In the genomic region with DNA sequence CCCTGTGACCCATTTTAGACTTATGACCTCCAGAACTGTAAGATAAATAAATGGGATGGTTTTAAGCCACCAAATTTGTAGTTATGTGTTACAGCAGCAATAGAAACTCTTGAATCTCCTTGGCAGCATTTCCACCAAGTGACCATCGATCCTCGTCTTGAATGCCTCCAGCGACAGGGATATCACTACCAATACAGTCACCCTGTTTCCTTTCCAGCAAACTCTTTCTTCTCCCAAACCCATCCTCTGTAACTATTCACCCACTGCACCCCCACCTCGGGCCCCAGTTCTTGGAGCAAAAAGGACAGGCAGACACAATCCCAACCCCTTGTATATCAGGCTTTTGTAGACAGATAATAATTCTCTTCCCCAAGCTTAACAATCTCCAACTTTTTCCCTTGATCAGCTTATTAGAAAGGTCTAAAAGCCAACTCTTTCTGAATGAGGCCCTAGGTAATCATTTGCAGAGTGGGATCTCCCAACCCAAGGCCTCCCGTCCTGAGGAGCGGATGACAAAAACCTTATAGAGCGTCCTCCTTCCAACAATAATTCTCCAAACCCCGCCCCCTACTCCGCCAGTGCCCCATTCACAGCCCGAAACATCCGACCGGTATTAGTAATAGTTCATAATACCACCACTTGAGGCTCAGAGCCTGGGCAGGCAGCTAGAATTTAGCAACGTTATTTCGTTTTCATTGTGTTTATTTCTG, we compare ENCODE assay signal across 8 cellular contexts. TPM values are rescaled to one million over a fixed set of nuclear protein-coding genes. Genes with fewer than 3 reads are reported as not detected.
DNase-seq lines count a peak whose midpoint lies in the region; ATAC-seq, FAIRE-seq and TF ChIP-seq lines count a peak whose summit lies in the region.

No MANE protein-coding gene starts in this region.

- POLR2A ChIA-PET in PC-9 (lab: Charles Lee; ENCODE audit: unreplicated experiment), result interaction anchor here (0.7 kb wide), 1 partner anchor 19 kb away, joined by 8 read pairs; no protein-coding TSS in a partner anchor
- POLR2A ChIA-PET in naive thymus-derived CD4-positive, alpha-beta T cell (lab: Charles Lee), result interaction anchor here (0.8 to 3.3 kb wide), 7 partner anchors 15 to 133 kb away, joined by 3 to 33 read pairs (median 8); partner anchors contain the start of genes ARL2BP and PLLP

- peak; percentile 94 for FAIRE-seq in GM19239 (lab: Jason Lieb, UNC)

- H3K27me3 ChIP-seq in PC-9 (ENCODE audit: insufficient read depth, low read depth), result no peaks in the 10 kb centered on the region
- H3K27me3 ChIP-seq in endocrine pancreas (ENCODE audit: control insufficient read depth, insufficient read depth, low read length), result no peaks in the 10 kb centered on the region
- H3K27me3 ChIP-seq in naive thymus-derived CD4-positive, alpha-beta T cell (ENCODE audit: control insufficient read depth in 2 of 2, insufficient read depth in 2 of 2, low read length in 2 of 2), result no peaks in the 10 kb centered on the region

- intact Hi-C loops in PC-9 (cut with micrococcal nuclease; ENCODE audit: unreplicated experiment), result loop anchor here (10.0 kb wide), 1 partner anchor 314 kb away; the partner anchor contains the start of gene NLRC5
- intact Hi-C loops in naive thymus-derived CD4-positive, alpha-beta T cell (cut with micrococcal nuclease), result loop anchor here in 1 of 2 donors (1.0 kb wide), 1 partner anchor 10 kb away; no protein-coding TSS in a partner anchor

- H3K36me3 Mint-ChIP-seq in naive thymus-derived CD4-positive, alpha-beta T cell, result no peaks in the 10 kb centered on the region

- H3K4me3 ChIP-seq in PC-9 (peak overlapping the region; percentile 64), endocrine pancreas (ENCODE audit: control insufficient read depth, insufficient read depth, low read length) (peak overlapping the region; percentile 64)
- peak overlapping the region; percentile 65 for H3K4me3 ChIP-seq in naive thymus-derived CD4-positive, alpha-beta T cell (ENCODE audit: low read length)

- H3K4me1 ChIP-seq in PC-9 (replicated peaks; ENCODE audit: insufficient read depth) (peaks cover 18% of the 10 kb centered on the region), endocrine pancreas (ENCODE audit: control insufficient read depth, insufficient read depth, low read length) (no peaks in the 10 kb centered on the region)
- H3K4me1 ChIP-seq in naive thymus-derived CD4-positive, alpha-beta T cell (ENCODE audit: control insufficient read depth in 2 of 2, insufficient read depth in 2 of 2, low read length in 2 of 2), result peaks cover 11 to 25% of the 10 kb centered on the region in 2 donors

- no peak for TF ChIP-seq POLR2A in erythroblast (IDR thresholded peaks at IDR 0.05; ENCODE audit: low read length)

- H3K9me2 ChIP-seq in PC-9 (ENCODE audit: insufficient read depth), result no peaks in the 10 kb centered on the region

- H3K9ac ChIP-seq in endocrine pancreas (ENCODE audit: control insufficient read depth, insufficient read depth, low read length), result no peak overlapping the region

- H2AFZ ChIP-seq in PC-9, result peak overlapping the region; percentile 64

- H3K9me3 Mint-ChIP-seq in naive thymus-derived CD4-positive, alpha-beta T cell, result no peaks in the 10 kb centered on the region

- peak overlapping the region; percentile 73 for H3K4me2 ChIP-seq in PC-9

- no peak overlapping the region for H3K4me3 Mint-ChIP-seq in naive thymus-derived CD4-positive, alpha-beta T cell

- CTCF ChIA-PET in PC-9 (lab: Charles Lee), result interaction anchor here (0.9 kb wide), 1 partner anchor 33 kb away, joined by 3 read pairs; no protein-coding TSS in a partner anchor
- CTCF ChIA-PET in naive thymus-derived CD4-positive, alpha-beta T cell (lab: Charles Lee), result interaction anchor here (0.9 to 7.8 kb wide), 7 partner anchors 8 to 223 kb away, joined by 3 to 83 read pairs (median 6); partner anchors contain the start of genes CIAPIN1 and COQ9

- no peaks in the 10 kb centered on the region for H3K9me3 ChIP-seq in PC-9 (ENCODE audit: insufficient read depth, low read depth)
- no peaks in the 10 kb centered on the region for H3K9me3 ChIP-seq in endocrine pancreas (ENCODE audit: control insufficient read depth, low read length)
- no peaks in the 10 kb centered on the region for H3K9me3 ChIP-seq in naive thymus-derived CD4-positive, alpha-beta T cell (ENCODE audit: control insufficient read depth in 2 of 3, low read length in 3 of 3)

- H3K79me2 ChIP-seq in PC-9 (ENCODE audit: low read depth), result no peaks in the 10 kb centered on the region

- no peaks in the 10 kb centered on the region for H3K36me3 ChIP-seq in PC-9 (ENCODE audit: low read depth)
- no peaks in the 10 kb centered on the region for H3K36me3 ChIP-seq in endocrine pancreas (ENCODE audit: control insufficient read depth, insufficient read depth, low read length)
- no peaks in the 10 kb centered on the region for H3K36me3 ChIP-seq in naive thymus-derived CD4-positive, alpha-beta T cell (ENCODE audit: control insufficient read depth in 2 of 3, insufficient read depth in 3 of 3, low read length in 3 of 3)

- H3K4me1 Mint-ChIP-seq in naive thymus-derived CD4-positive, alpha-beta T cell, result peaks cover 4 to 19% (median 11%) of the 10 kb centered on the region in 7 donors

- TF ChIP-seq CTCF in PC-9 (conservative IDR thresholded peaks at IDR 0.05), result no peak

- no TSS peak for BruUV-seq in PC-9 (replicated peaks; lab: Mats Ljungman, UMichigan)

- H3K27ac Mint-ChIP-seq in naive thymus-derived CD4-positive, alpha-beta T cell, result no peak overlapping the region

- no peaks in the 10 kb centered on the region for H4K20me1 ChIP-seq in PC-9 (ENCODE audit: insufficient read depth)

- peak; percentile 58 for DNase-seq in CMK (ENCODE audit: low read depth)
- DNase-seq in GM19239 (ENCODE audit: insufficient read length, low spot score), result no peak
- no peak for DNase-seq in PC-9
- DNase-seq in naive thymus-derived CD4-positive, alpha-beta T cell, result peak in 1 of 9 donors; percentile 16
- no peak for DNase-seq in erythroblast (lab: John Stamatoyannopoulos, UW)
- no peak for DNase-seq in DMS79 (lab: John Stamatoyannopoulos, UW)

- H3F3A ChIP-seq in PC-9 (ENCODE audit: insufficient read depth, low read depth), result peaks cover 39% of the 10 kb centered on the region

- peak; percentile 21 for ATAC-seq in HG03196 (IDR thresholded peaks at IDR 0.05; ENCODE audit: unreplicated experiment)
- no peak for ATAC-seq in naive thymus-derived CD4-positive, alpha-beta T cell

- peak overlapping the region; percentile 67 for H3K27ac ChIP-seq in PC-9
- H3K27ac ChIP-seq in naive thymus-derived CD4-positive, alpha-beta T cell (ENCODE audit: low read depth, low read length), result peak overlapping the region; percentile 75

- H3K27me3 Mint-ChIP-seq in naive thymus-derived CD4-positive, alpha-beta T cell, result peaks cover 0 to 4% (median 0%) of the 10 kb centered on the region in 5 donors

RNA-seq across cellular contexts. Expression of gene PLLP, which starts 14.7 kb away (rescaled TPM):
- 1.8 and 2.8 TPM in 2 replicates for total RNA-seq in PC-9 (2021)
- 1 to 10 TPM in 4 of 5 experiments, under 1 TPM in 1; 0.36 to 8.4 (median 3.3) TPM for total RNA-seq in naive thymus-derived CD4-positive, alpha-beta T cell
- polyA plus RNA-seq in naive thymus-derived CD4-positive, alpha-beta T cell, result 10 to 100 TPM; 10.0 to 26.0 TPM

RNA-seq across cellular contexts. Expression of gene ARL2BP, which starts 54.1 kb away (rescaled TPM):
- 19.8 and 23.6 TPM in 2 replicates for total RNA-seq in PC-9 (2021)
- total RNA-seq in naive thymus-derived CD4-positive, alpha-beta T cell, result 10 to 100 TPM; 32.6 to 57.7 (median 37.9) TPM
- polyA plus RNA-seq in naive thymus-derived CD4-positive, alpha-beta T cell, result 100 to 1,000 TPM; 146 to 166 TPM

RNA-seq across cellular contexts. Expression of gene CCL22, which starts 59.4 kb away (rescaled TPM):
- total RNA-seq in PC-9 (2021), result 0.24 and 0.35 TPM in 2 replicates
- total RNA-seq in naive thymus-derived CD4-positive, alpha-beta T cell, result 1 to 10 TPM in 1 of 5 experiments, under 1 TPM in 3, not detected in 1; 0.17 to 1.9 (median 0.48) TPM
- polyA plus RNA-seq in naive thymus-derived CD4-positive, alpha-beta T cell, result not detected
